9 cellular contexts compared by ENCODE assay signal in the genomic region with DNA sequence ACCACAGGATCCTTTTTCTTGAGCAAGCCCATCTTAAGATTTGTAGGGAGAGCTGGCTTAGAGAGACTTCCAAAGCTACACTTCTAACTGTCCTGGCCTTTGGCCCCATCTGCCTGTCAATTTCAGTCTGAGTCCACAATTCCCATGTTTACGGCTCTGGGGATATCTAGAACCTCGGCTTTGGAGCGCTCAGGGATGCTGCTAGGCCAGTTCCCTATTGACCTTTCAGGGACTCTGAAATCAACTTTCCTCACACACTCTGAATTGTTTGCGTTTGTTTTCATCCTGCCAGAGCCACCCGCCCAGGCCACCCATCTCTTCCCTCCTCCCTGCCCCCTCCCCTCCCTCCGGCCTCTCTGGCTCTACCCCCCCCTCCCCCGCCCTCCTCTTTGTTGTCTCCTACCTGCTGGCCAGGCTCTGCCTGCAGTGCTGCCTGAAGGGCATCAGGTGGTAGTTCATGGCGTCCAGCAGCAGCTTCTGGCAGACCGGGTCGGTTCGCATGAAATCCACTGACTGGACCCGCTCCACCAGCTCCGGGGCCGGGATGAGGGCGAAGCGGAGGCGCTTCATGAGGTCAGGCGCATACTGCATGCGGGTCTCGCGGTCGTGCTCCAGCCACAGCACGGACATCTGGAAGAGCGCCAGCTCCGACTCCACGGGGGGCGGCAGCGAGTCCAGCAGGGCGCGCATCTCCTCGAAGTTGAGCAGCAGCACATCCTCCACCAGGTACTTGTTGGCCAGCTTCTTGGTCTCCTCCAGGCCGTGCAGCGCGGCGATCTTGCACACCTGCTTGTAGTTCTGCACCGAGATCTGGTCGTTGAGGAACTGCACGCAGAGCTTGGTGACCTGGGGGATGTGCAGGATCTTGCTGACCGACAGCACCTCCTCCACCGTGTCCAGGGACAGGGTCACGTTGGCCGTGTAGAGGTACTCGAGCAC.
A peak's percentile ranks its signal among the peaks of the same experiment; 100 is the strongest.
DNase-seq lines count a peak whose midpoint lies in the region; ATAC-seq, FAIRE-seq and TF ChIP-seq lines count a peak whose summit lies in the region.
"Had no signal": no experiment of that assay in that cellular context is flagged by ENCODE, and none has a peak within 500 bp of the region (broad histone marks: within the 10 kb centered on the region; RNA-seq: fewer than 3 reads in every experiment).

No MANE protein-coding gene starts in this region.

- H3K27me3 ChIP-seq in RWPE2 (ENCODE audit: insufficient read depth, poor library complexity, severe bottlenecking), result peaks cover 68% of the 10 kb centered on the region
- H3K27me3 ChIP-seq in subcutaneous abdominal adipose tissue (ENCODE audit: control insufficient read depth in 5 of 5, insufficient read depth in 4 of 5, low read length in 5 of 5), result peaks cover 13 to 34% (median 26%) of the 10 kb centered on the region in 5 donors

- no peak for TF ChIP-seq CTCF in RWPE2 (IDR thresholded peaks at IDR 0.05; ENCODE audit: poor library complexity, severe bottlenecking)

- no peak overlapping the region for H3K4me3 ChIP-seq in RWPE2 (ENCODE audit: severe bottlenecking)
- H3K4me3 ChIP-seq in subcutaneous abdominal adipose tissue (ENCODE audit: low read depth in 1 of 5, low read length in 5 of 5), result peak overlapping the region in 4 of 5 donors; percentile 47 to 59 (median 48)
- H3K4me3 ChIP-seq: K562 had no signal

- H3K27ac ChIP-seq in RWPE2 (ENCODE audit: poor library complexity, severe bottlenecking), result no peak overlapping the region
- no peak overlapping the region for H3K27ac ChIP-seq in subcutaneous abdominal adipose tissue (ENCODE audit: low read depth, low read length)

- H3K9me3 ChIP-seq in RWPE2 (ENCODE audit: severe bottlenecking) (no peaks in the 10 kb centered on the region), subcutaneous abdominal adipose tissue (ENCODE audit: control insufficient read depth in 5 of 5, low read length in 5 of 5) (no peaks in the 10 kb centered on the region)

- no peak for TF ChIP-seq POLR2A in H54 (IDR thresholded peaks at IDR 0.05; ENCODE audit: low read depth, low read length)

- DNase-seq in NCI-H82 (lab: John Stamatoyannopoulos, UW) (peak; percentile 22), NCI-H82 treated with DMSO at 0.1 percent for 48 hours (lab: John Stamatoyannopoulos, UW; ENCODE audit: unreplicated experiment) (no peak), RWPE2 (ENCODE audit: low spot score) (peak; percentile 40), iPS-NIHi7 (ENCODE audit: extremely low spot score) (peak; percentile 57), NCI-H524 treated with DMSO at 0.1 percent for 48 hours (lab: John Stamatoyannopoulos, UW) (no peak), NCI-H187 treated with DMSO at 0.1 percent for 48 hours (lab: John Stamatoyannopoulos, UW) (no peak), H54 (ENCODE audit: insufficient read length, low spot score) (no peak)

- ATAC-seq in RWPE2 (ENCODE audit: low read depth), result no peak
- ATAC-seq: K562 had no signal

- no peaks in the 10 kb centered on the region for H3K36me3 ChIP-seq in RWPE2 (ENCODE audit: low read depth)
- no peaks in the 10 kb centered on the region for H3K36me3 ChIP-seq in subcutaneous abdominal adipose tissue (ENCODE audit: control insufficient read depth in 5 of 5, insufficient read depth in 5 of 5, low read length in 5 of 5)

- no peak for FAIRE-seq in H54 (lab: Jason Lieb, UNC)
- FAIRE-seq: K562 had no signal

- H3K9ac ChIP-seq in subcutaneous abdominal adipose tissue (ENCODE audit: low read length in 5 of 5), result no peak overlapping the region

- H3K4me1 ChIP-seq in RWPE2 (ENCODE audit: insufficient read depth, poor library complexity, severe bottlenecking) (no peaks in the 10 kb centered on the region), subcutaneous abdominal adipose tissue (ENCODE audit: control insufficient read depth in 5 of 5, insufficient read depth in 5 of 5, low read length in 5 of 5) (peaks cover 0 to 23% (median 20%) of the 10 kb centered on the region in 5 donors)

Comparison
In these comparisons a context has a peak if more than half of its experiments do, and no peak if none do; other contexts are left out.
1. DNase-seq: peak in NCI-H82 (single experiment), RWPE2 (single experiment) and iPS-NIHi7 (single experiment); none in NCI-H82 treated with DMSO at 0.1 percent for 48 hours (single experiment), NCI-H524 treated with DMSO at 0.1 percent for 48 hours (single experiment), NCI-H187 treated with DMSO at 0.1 percent for 48 hours (single experiment) and H54 (single experiment).